In genomic region chr6:106513813-106514212, GRCh38 we compare ENCODE assay signal across 10 cellular contexts.
DNase-seq lines count a peak whose midpoint lies in the region; ATAC-seq and TF ChIP-seq lines count a peak whose summit lies in the region.
"Had no signal": no experiment of that assay in that cellular context is flagged by ENCODE, and none has a peak within 500 bp of the region (broad histone marks: within the 10 kb centered on the region; RNA-seq: fewer than 3 reads in every experiment).

No MANE protein-coding gene starts in this region.

- H3K27me3 ChIP-seq in foreskin keratinocyte, result no peaks in the 10 kb centered on the region
- no peaks in the 10 kb centered on the region for H3K27me3 ChIP-seq in thymus (ENCODE audit: control insufficient read depth, insufficient read depth)

- H3K27ac Mint-ChIP-seq in activated T-cell treated with anti-CD3 and anti-CD28 coated beads, Interleukin-2, amount 50 U/mL, for 72 hours, result peak overlapping the region; percentile 94
- peak overlapping the region; percentile 95 to 97 for H3K27ac Mint-ChIP-seq in T-cell

- no peak for DNase-seq in activated T-cell treated with anti-CD3 and anti-CD28 coated beads, Interleukin-2, amount 50 U/mL, for 72 hours
- no peak for DNase-seq in activated T-cell treated with anti-CD3 and anti-CD28 coated beads for 4 hours
- DNase-seq in T-cell, result no peak
- DNase-seq in foreskin keratinocyte, result peak in 1 of 2 donors; percentile 50
- DNase-seq in GM03348 (ENCODE audit: low spot score), result no peak
- DNase-seq in DMS79 treated with DMSO at 0.1 percent for 48 hours (lab: John Stamatoyannopoulos, UW), result no peak
- DNase-seq: COR-L47, SHP77 had no signal

- no peak for ATAC-seq in activated T-cell treated with anti-CD3 and anti-CD28 coated beads, Interleukin-2, amount 50 U/mL, for 72 hours (replicated peaks in 1 of 2)
- ATAC-seq in T-cell (replicated peaks in 1 of 4) (no peak), foreskin keratinocyte (no peak), HG03342 (IDR thresholded peaks at IDR 0.05; ENCODE audit: unreplicated experiment) (no peak)

- peaks cover 2% of the 10 kb centered on the region for H3K36me3 ChIP-seq in thymus (ENCODE audit: control insufficient read depth, insufficient read depth)

- H3K9me3 Mint-ChIP-seq in activated T-cell treated with anti-CD3 and anti-CD28 coated beads, Interleukin-2, amount 50 U/mL, for 72 hours, result no peaks in the 10 kb centered on the region
- H3K9me3 Mint-ChIP-seq in T-cell, result no peaks in the 10 kb centered on the region

- H3K36me3 Mint-ChIP-seq in activated T-cell treated with anti-CD3 and anti-CD28 coated beads, Interleukin-2, amount 50 U/mL, for 72 hours (ENCODE audit: insufficient read depth in 2 of 2), result peaks cover 0 to 2% of the 10 kb centered on the region in 2 donors
- no peaks in the 10 kb centered on the region for H3K36me3 Mint-ChIP-seq in T-cell

- H3K4me1 Mint-ChIP-seq in activated T-cell treated with anti-CD3 and anti-CD28 coated beads, Interleukin-2, amount 50 U/mL, for 72 hours (ENCODE audit: low read depth), result peaks cover 75% of the 10 kb centered on the region
- H3K4me1 Mint-ChIP-seq in T-cell, result peaks cover 67 to 73% (median 68%) of the 10 kb centered on the region in 3 donors

- H3K27ac ChIP-seq in foreskin keratinocyte (peak overlapping the region; percentile 84), thymus (ENCODE audit: low read depth) (no peak overlapping the region)

- H3K9me3 ChIP-seq in thymus (ENCODE audit: control insufficient read depth), result no peaks in the 10 kb centered on the region

- TF ChIP-seq CTCF in foreskin keratinocyte (conservative IDR thresholded peaks at IDR 0.05), result no peak

- peak overlapping the region; percentile 84 for H3K4me3 ChIP-seq in thymus (ENCODE audit: low read length)

- H3K4me1 ChIP-seq in foreskin keratinocyte (peaks cover 13% of the 10 kb centered on the region), thymus (ENCODE audit: control insufficient read depth, insufficient read depth, low read length) (peaks cover 21% of the 10 kb centered on the region)

- H3K27me3 Mint-ChIP-seq in activated T-cell treated with anti-CD3 and anti-CD28 coated beads, Interleukin-2, amount 50 U/mL, for 72 hours (ENCODE audit: low read depth), result peaks cover 3% of the 10 kb centered on the region
- H3K27me3 Mint-ChIP-seq in T-cell, result no peaks in the 10 kb centered on the region

- CTCF ChIA-PET in T-cell (lab: Charles Lee), result interaction anchor here (0.5 to 6.4 kb wide), 14 partner anchors 8 to 1208 kb away, joined by 3 to 75 read pairs (median 4); no protein-coding TSS in a partner anchor

- H3K4me3 Mint-ChIP-seq in activated T-cell treated with anti-CD3 and anti-CD28 coated beads, Interleukin-2, amount 50 U/mL, for 72 hours, result peak overlapping the region; percentile 93 to 94
- H3K4me3 Mint-ChIP-seq in T-cell, result peak overlapping the region; percentile 94 to 97 (median 96)

- 5% methylated on average over 2 of the region's 2 CpGs for WGBS in thymus

- POLR2A ChIA-PET in T-cell (lab: Charles Lee), result interaction anchor here (0.6 to 2.5 kb wide), 8 partner anchors 8 to 702 kb away, joined by 3 to 20 read pairs (median 4); no protein-coding TSS in a partner anchor
